In the genomic region with DNA sequence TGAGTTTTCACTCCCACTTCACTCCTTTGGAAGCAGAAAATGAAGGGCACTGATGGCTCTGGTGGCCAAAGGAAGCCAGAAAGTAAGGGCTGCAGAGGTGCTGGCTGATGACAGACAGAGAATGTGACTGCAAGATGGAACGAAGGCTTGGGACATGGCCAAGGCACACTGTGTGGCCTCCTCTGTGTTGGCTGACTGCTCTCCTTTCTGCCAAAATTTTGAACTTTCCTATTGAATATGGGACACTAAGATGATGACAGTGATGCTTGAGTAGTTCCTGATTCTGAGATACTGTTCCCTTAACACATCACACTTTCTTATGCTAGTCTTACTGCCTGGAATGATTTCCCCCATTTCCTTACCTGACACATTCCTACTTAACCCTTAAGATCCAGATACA, we compare ENCODE assay signal across 26 cellular contexts.
DNase-seq lines count a peak whose midpoint lies in the region; ATAC-seq, FAIRE-seq and TF ChIP-seq lines count a peak whose summit lies in the region.
"Had no signal": no experiment of that assay in that cellular context is flagged by ENCODE, and none has a peak within 500 bp of the region (broad histone marks: within the 10 kb centered on the region; RNA-seq: fewer than 3 reads in every experiment).

No MANE protein-coding gene starts in this region.

- H3K27me3 ChIP-seq in esophagus squamous epithelium: no peaks in the 10 kb centered on the region
- H3K27me3 ChIP-seq in lower lobe of right lung (ENCODE audit: low read depth): no peaks in the 10 kb centered on the region
- H3K27me3 ChIP-seq: vagina had no signal

- no peak for TF ChIP-seq CTCF in esophagus squamous epithelium (IDR thresholded peaks at IDR 0.05)
- no peak for TF ChIP-seq CTCF in lower lobe of right lung (IDR thresholded peaks at IDR 0.05)

- H3K9me3 ChIP-seq in esophagus squamous epithelium (no peaks in the 10 kb centered on the region), lower lobe of right lung (no peaks in the 10 kb centered on the region)
- H3K9me3 ChIP-seq: vagina had no signal

- H3K4me1 ChIP-seq in esophagus squamous epithelium (peaks cover 0 to 66% (median 6%) of the 10 kb centered on the region in 3 donors), lower lobe of right lung (no peaks in the 10 kb centered on the region)
- H3K4me1 ChIP-seq: parathyroid adenoma had no signal

- H3K4me3 ChIP-seq in esophagus squamous epithelium (no peak overlapping the region), lower lobe of right lung (no peak overlapping the region)
- H3K4me3 ChIP-seq: GM12878, smooth muscle cell, vagina had no signal

- 20 to 23% methylated on average over 1 of the region's 1 CpG for WGBS in esophagus squamous epithelium, 2 donors

- intact Hi-C loops in esophagus squamous epithelium (cut with DNase I) (no loop called here), lower lobe of right lung (cut with DNase I) (no loop called here)

- H3K27ac ChIP-seq in esophagus squamous epithelium (peak overlapping the region; percentile 30 to 68 (median 58)), lower lobe of right lung (no peak overlapping the region)
- H3K27ac ChIP-seq: C4-2B, parathyroid adenoma, vagina had no signal

- FAIRE-seq in A204.1 (lab: Jason Lieb, UNC): peak; percentile 56
- FAIRE-seq: GM12878, keratinocyte had no signal

- peak; percentile 19 to 23 for ATAC-seq in lower lobe of right lung
- ATAC-seq in GM21390 (IDR thresholded peaks at IDR 0.05; ENCODE audit: unreplicated experiment): no peak
- ATAC-seq: GM12878; natural killer cell treated with Interleukin-12 subunit alpha and Interleukin-12 subunit beta and Interleukin-15 and Interleukin-18, amount 100 ng/mL, for 72 hours had no signal

- TF ChIP-seq POLR2A in esophagus squamous epithelium (IDR thresholded peaks at IDR 0.05): no peak

- no peaks in the 10 kb centered on the region for H3K36me3 ChIP-seq in esophagus squamous epithelium
- no peaks in the 10 kb centered on the region for H3K36me3 ChIP-seq in lower lobe of right lung
- H3K36me3 ChIP-seq: vagina had no signal

- DNase-seq in RPMI7951 (ENCODE audit: low read depth) (peak; percentile 15), esophagus squamous epithelium (lab: John Stamatoyannopoulos, UW) (no peak), lower lobe of right lung (no peak), NCI-H1105 treated with DMSO at 0.1 percent for 48 hours (lab: John Stamatoyannopoulos, UW) (no peak), DMS153 (lab: John Stamatoyannopoulos, UW) (no peak), NOMO-1 treated with DMSO at 0.1 percent for 48 hours (lab: John Stamatoyannopoulos, UW; ENCODE audit: unreplicated experiment) (no peak)
- DNase-seq: activated T-cell treated with anti-CD3 and anti-CD28 coated beads for 4 hours; amniotic stem cell; effector memory CD4-positive, alpha-beta T cell; hippocampal formation; Kasumi-1; mesenchymal stem cell; NCI-H1105; NCI-H526; SIG-M5; stimulated activated CD4-positive, alpha-beta T cell treated with anti-CD3 and anti-CD28 coated beads, Interleukin-4, amount 100 ng/mL, for 24 hours; T-helper 1 cell had no signal
